In genomic region chr2:241354668-241355658, GRCh38 we compare ENCODE assay signal across 8 cellular contexts. TPM values are rescaled to one million over a fixed set of nuclear protein-coding genes. Genes with fewer than 3 reads are reported as not detected.
DNase-seq lines count a peak whose midpoint lies in the region; ATAC-seq and TF ChIP-seq lines count a peak whose summit lies in the region.

No MANE protein-coding gene starts in this region.

- H3K9me3 Mint-ChIP-seq in WTC11: no peaks in the 10 kb centered on the region

- POLR2A ChIA-PET in WTC11 (lab: Charles Lee): interaction anchor here (0.7 kb wide), 1 partner anchor 483 kb away, joined by 3 read pairs; no protein-coding TSS in a partner anchor

- peak overlapping the region; percentile 71 for H3K4me3 Mint-ChIP-seq in WTC11

- H3K27me3 ChIP-seq in kidney epithelial cell (ENCODE audit: control insufficient read depth, insufficient read depth, low read length): no peaks in the 10 kb centered on the region

- peak overlapping the region; percentile 61 for H3K27ac ChIP-seq in caudate nucleus (ENCODE audit: low read depth, low read length)

- peak; percentile 70 for DNase-seq in NCI-H1105 treated with DMSO at 0.1 percent for 48 hours (lab: John Stamatoyannopoulos, UW)
- DNase-seq in WTC11 (ENCODE audit: low spot score): peak; percentile 92
- DNase-seq in caudate nucleus (lab: John Stamatoyannopoulos, UW): peak in 32 of 61 donors; percentile 13 to 77 (median 53)
- DNase-seq in kidney epithelial cell (ENCODE audit: low read depth): peak; percentile 56
- peak; percentile 11 to 66 (median 46) for DNase-seq in stimulated activated CD4-positive, alpha-beta T cell treated with anti-CD3 and anti-CD28 coated beads, Interleukin-1b, Interleukin-23, amount 100 ng/mL, for 24 hours (ENCODE audit: low read depth in 4 of 4, low spot score in 1 of 4)

- ATAC-seq in GM19043 (IDR thresholded peaks at IDR 0.05; ENCODE audit: low read depth, unreplicated experiment) (peak; percentile 27), WTC11 (peak; percentile 76), HG03097 (IDR thresholded peaks at IDR 0.05; ENCODE audit: low FRiP score, unreplicated experiment) (no peak), HG03196 (IDR thresholded peaks at IDR 0.05; ENCODE audit: unreplicated experiment) (no peak)

- H3K27ac Mint-ChIP-seq in WTC11: peak overlapping the region; percentile 94

- peaks cover 2% of the 10 kb centered on the region for H3K36me3 ChIP-seq in kidney epithelial cell (ENCODE audit: control insufficient read depth, insufficient read depth, low read length)

- TF ChIP-seq CTCF in WTC11 (IDR thresholded peaks at IDR 0.05): no peak
- no peak for TF ChIP-seq CTCF in kidney epithelial cell (IDR thresholded peaks at IDR 0.05; ENCODE audit: insufficient read depth, low read length, poor library complexity, severe bottlenecking)

- H3K36me3 Mint-ChIP-seq in WTC11: peaks cover 40% of the 10 kb centered on the region

- no peaks in the 10 kb centered on the region for H3K27me3 Mint-ChIP-seq in WTC11 (ENCODE audit: low read depth)

- CTCF ChIA-PET in WTC11 (lab: Charles Lee): no interaction called here

- H3K4me1 Mint-ChIP-seq in WTC11: peaks cover 30% of the 10 kb centered on the region

- H3K4me3 ChIP-seq in kidney epithelial cell (ENCODE audit: low read depth, low read length): no peak overlapping the region

TF ChIP-seq in WTC11, 78 proteins besides CTCF, POLR2A, EP300 and RAD21 (continues in another document):
- 0 out of 2 replicates have a peak, but pooled peaks have one; percentile 79 for TF ChIP-seq AR (CRISPR knock-in tag; IDR thresholded peaks at IDR 0.05)
- TF ChIP-seq ZNF512 (CRISPR knock-in tag; IDR thresholded peaks at IDR 0.05; ENCODE audit: borderline replicate concordance): no peak
- peak; percentile 18; the same call in 1 of the 2 replicates for TF ChIP-seq ETV6 (CRISPR knock-in tag; IDR thresholded peaks at IDR 0.05)
- TF ChIP-seq ZNF425 (CRISPR knock-in tag; conservative IDR thresholded peaks at IDR 0.05): no peak
- TF ChIP-seq ZNF416 (CRISPR knock-in tag; IDR thresholded peaks at IDR 0.05): no peak
- TF ChIP-seq FOXK1 (CRISPR knock-in tag; IDR thresholded peaks at IDR 0.05): no peak
- peak; percentile 70; the same call in 1 of the 2 replicates for TF ChIP-seq ERG (CRISPR knock-in tag; IDR thresholded peaks at IDR 0.05)
- TF ChIP-seq FOXJ3 (CRISPR knock-in tag; IDR thresholded peaks at IDR 0.05; ENCODE audit: borderline replicate concordance): no peak
- 0 out of 2 replicates have a peak, but pooled peaks have one; percentile 64 for TF ChIP-seq CREM (CRISPR knock-in tag; IDR thresholded peaks at IDR 0.05)
- TF ChIP-seq GRHL2 (CRISPR knock-in tag; IDR thresholded peaks at IDR 0.05; ENCODE audit: insufficient replicate concordance, severe bottlenecking): no peak
- no peak for TF ChIP-seq PREB (CRISPR knock-in tag; IDR thresholded peaks at IDR 0.05; ENCODE audit: borderline replicate concordance)
- no peak for TF ChIP-seq ZNF138 (CRISPR knock-in tag; conservative IDR thresholded peaks at IDR 0.05)
- TF ChIP-seq SMAD4 (CRISPR knock-in tag; IDR thresholded peaks at IDR 0.05): no peak
- TF ChIP-seq EMX1 (CRISPR knock-in tag; IDR thresholded peaks at IDR 0.05): peak; percentile 78; the same call in 1 of the 2 replicates
- TF ChIP-seq ATF2 (CRISPR knock-in tag; IDR thresholded peaks at IDR 0.05; ENCODE audit: borderline replicate concordance, low read depth): no peak
- TF ChIP-seq ZNF232 (CRISPR knock-in tag; IDR thresholded peaks at IDR 0.05): no peak
- TF ChIP-seq MYBL2 (CRISPR knock-in tag; IDR thresholded peaks at IDR 0.05): no peak
- 0 out of 2 replicates have a peak, but pooled peaks have one; percentile 46 for TF ChIP-seq NFE2L1 (CRISPR knock-in tag; IDR thresholded peaks at IDR 0.05)
- TF ChIP-seq ZBTB21 (CRISPR knock-in tag; IDR thresholded peaks at IDR 0.05; ENCODE audit: borderline replicate concordance): no peak

RNA-seq across cellular contexts. Expression of gene FARP2, which starts 1.1 kb away (rescaled TPM):
- 28.2 to 37.8 TPM (median 33.6 TPM) in 3 replicates for total RNA-seq in WTC11 (2021)
- total RNA-seq in kidney epithelial cell: 20.9 and 31.8 TPM in 2 replicates

RNA-seq across cellular contexts. Expression of gene SEPTIN2, which starts 39.2 kb away (rescaled TPM):
- total RNA-seq in WTC11 (2021) (347 to 354 TPM (median 353 TPM) in 3 replicates), kidney epithelial cell (333 and 350 TPM in 2 replicates)

RNA-seq across cellular contexts. Expression of gene HDLBP, which starts 39.5 kb away (rescaled TPM):
- total RNA-seq in WTC11 (2021) (330 to 368 TPM (median 346 TPM) in 3 replicates), kidney epithelial cell (405 and 510 TPM in 2 replicates)

Comparison
In these comparisons a context has a peak if more than half of its experiments do, and no peak if none do; other contexts are left out.
1. ATAC-seq: peak in GM19043 (single experiment) and WTC11 (single experiment); none in HG03097 (single experiment) and HG03196 (single experiment).
2. Peak in every context shown above with its lines, with median percentiles within 50 percentile points of each other: DNase-seq.